ENCODE assay signal across 8 cellular contexts in the genomic region with DNA sequence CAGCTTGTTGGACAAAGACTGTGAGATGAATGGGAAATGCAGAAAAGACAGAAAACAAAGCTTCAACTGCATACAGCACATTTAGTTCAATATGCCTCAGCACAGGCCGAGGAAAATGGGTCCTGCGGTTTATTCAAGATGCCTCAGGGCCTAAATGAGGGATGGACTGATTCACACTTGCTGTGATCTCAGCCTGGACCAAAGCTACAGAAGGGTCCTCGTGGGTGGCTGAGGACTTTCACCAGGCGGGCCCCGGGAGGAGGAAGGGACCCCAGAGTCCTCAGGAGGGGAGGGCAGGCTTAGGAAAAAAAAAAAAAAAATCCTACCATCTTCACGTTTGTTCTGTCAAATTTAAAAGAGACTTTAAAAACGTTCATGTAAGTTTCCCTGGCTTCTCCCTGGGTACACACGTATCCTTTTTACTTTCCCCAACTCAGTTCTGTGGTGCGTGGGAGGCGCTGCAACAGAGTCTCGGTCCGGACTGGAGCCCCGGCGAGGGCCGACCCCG. TPM values are rescaled to one million over a fixed set of nuclear protein-coding genes. Genes with fewer than 3 reads are reported as not detected.
DNase-seq lines count a peak whose midpoint lies in the region; ATAC-seq and TF ChIP-seq lines count a peak whose summit lies in the region.

No MANE protein-coding gene starts in this region.

- TF ChIP-seq POLR2A in heart left ventricle (IDR thresholded peaks at IDR 0.05) (no peak), GM18505 (IDR thresholded peaks at IDR 0.05; ENCODE audit: borderline replicate concordance, extremely low read depth, insufficient read depth, insufficient read length) (no peak)

- H3K27me3 ChIP-seq in heart left ventricle = no peaks in the 10 kb centered on the region

- H3K9me3 ChIP-seq in heart left ventricle = no peaks in the 10 kb centered on the region

- intact Hi-C loops in activated T-helper 2 cell treated with anti-CD3 and anti-CD28 coated beads, Interferon-gamma antibody, Interleukin-2, Interleukin-4, amounts not matched to agents 10 μg/mL and 5 μg/mL and 100 μg/mL, durations not matched to agents 14 hours and 24 hours and 36 hours (cut with micrococcal nuclease) = loop anchor here (1.0 to 10.0 kb wide), 6 partner anchors 12 to 363 kb away; partner anchors contain the start of genes ZNF425 and ZNF746
- intact Hi-C loops in heart left ventricle (cut with DNase I) (loop anchor here in 6 of 10 donors (1.0 to 10.0 kb wide), 6 partner anchors 21 to 363 kb away; partner anchors contain the start of gene ZNF746 (in 1 of the 6)), sciatic nerve (cut with DNase I) (no loop called here)

- H3K4me1 Mint-ChIP-seq in activated CD4-positive, alpha-beta T cell treated with anti-CD3 and anti-CD28 coated beads, Interleukin-2, amount 10 ng/mL, durations not matched to agents 7 days and 5 days = peaks cover 33% of the 10 kb centered on the region
- peaks cover 27% of the 10 kb centered on the region for H3K4me1 Mint-ChIP-seq in activated T-helper 2 cell treated with anti-CD3 and anti-CD28 coated beads, Interferon-gamma antibody, Interleukin-2, Interleukin-4, amounts not matched to agents 10 μg/mL and 5 μg/mL and 100 μg/mL, durations not matched to agents 14 hours and 24 hours and 36 hours (ENCODE audit: low read depth)

- no peak for TF ChIP-seq CTCF in heart left ventricle (IDR thresholded peaks at IDR 0.05)

- CTCF ChIA-PET in activated CD4-positive, alpha-beta T cell treated with anti-CD3 and anti-CD28 coated beads, Interleukin-2, amount 10 ng/mL, durations not matched to agents 7 days and 5 days (lab: Charles Lee) = interaction anchor here (0.6 to 2.7 kb wide), 40 partner anchors 10 to 481 kb away, joined by 3 to 47 read pairs (median 4); partner anchors contain the start of gene ZNF282

- ATAC-seq in heart left ventricle (peak in 3 of 4 donors; percentile 3 to 14 (median 13)), sciatic nerve (peak; percentile 24), GM18505 (IDR thresholded peaks at IDR 0.05; ENCODE audit: unreplicated experiment) (no peak), GM19452 (IDR thresholded peaks at IDR 0.05; ENCODE audit: unreplicated experiment) (no peak)

- WGBS in heart left ventricle, 4 donors = 9 to 13% (median 10%) methylated on average over 13 to 16 of the region's 16 CpGs

- no peaks in the 10 kb centered on the region for H3K9me3 Mint-ChIP-seq in activated CD4-positive, alpha-beta T cell treated with anti-CD3 and anti-CD28 coated beads, Interleukin-2, amount 10 ng/mL, durations not matched to agents 7 days and 5 days
- no peaks in the 10 kb centered on the region for H3K9me3 Mint-ChIP-seq in activated T-helper 2 cell treated with anti-CD3 and anti-CD28 coated beads, Interferon-gamma antibody, Interleukin-2, Interleukin-4, amounts not matched to agents 10 μg/mL and 5 μg/mL and 100 μg/mL, durations not matched to agents 14 hours and 24 hours and 36 hours

- no peaks in the 10 kb centered on the region for H3K27me3 Mint-ChIP-seq in activated CD4-positive, alpha-beta T cell treated with anti-CD3 and anti-CD28 coated beads, Interleukin-2, amount 10 ng/mL, durations not matched to agents 7 days and 5 days
- H3K27me3 Mint-ChIP-seq in activated T-helper 2 cell treated with anti-CD3 and anti-CD28 coated beads, Interferon-gamma antibody, Interleukin-2, Interleukin-4, amounts not matched to agents 10 μg/mL and 5 μg/mL and 100 μg/mL, durations not matched to agents 14 hours and 24 hours and 36 hours (ENCODE audit: low read depth) = no peaks in the 10 kb centered on the region

- peaks cover 10% of the 10 kb centered on the region for H3K36me3 Mint-ChIP-seq in activated CD4-positive, alpha-beta T cell treated with anti-CD3 and anti-CD28 coated beads, Interleukin-2, amount 10 ng/mL, durations not matched to agents 7 days and 5 days (ENCODE audit: low read depth)
- peaks cover 27% of the 10 kb centered on the region for H3K36me3 Mint-ChIP-seq in activated T-helper 2 cell treated with anti-CD3 and anti-CD28 coated beads, Interferon-gamma antibody, Interleukin-2, Interleukin-4, amounts not matched to agents 10 μg/mL and 5 μg/mL and 100 μg/mL, durations not matched to agents 14 hours and 24 hours and 36 hours (ENCODE audit: low read depth)

- peak overlapping the region; percentile 41 to 93 (median 64) for H3K4me3 ChIP-seq in heart left ventricle

- H3K4me1 ChIP-seq in heart left ventricle = peaks cover 0 to 28% (median 15%) of the 10 kb centered on the region in 12 donors

- H3K27ac Mint-ChIP-seq in activated CD4-positive, alpha-beta T cell treated with anti-CD3 and anti-CD28 coated beads, Interleukin-2, amount 10 ng/mL, durations not matched to agents 7 days and 5 days = peak overlapping the region; percentile 90
- H3K27ac Mint-ChIP-seq in activated T-helper 2 cell treated with anti-CD3 and anti-CD28 coated beads, Interferon-gamma antibody, Interleukin-2, Interleukin-4, amounts not matched to agents 10 μg/mL and 5 μg/mL and 100 μg/mL, durations not matched to agents 14 hours and 24 hours and 36 hours = peak overlapping the region; percentile 93

- POLR2A ChIA-PET in activated CD4-positive, alpha-beta T cell treated with anti-CD3 and anti-CD28 coated beads, Interleukin-2, amount 10 ng/mL, durations not matched to agents 7 days and 5 days (lab: Charles Lee) = interaction anchor here (0.6 to 1.5 kb wide), 3 partner anchors 24 to 364 kb away, joined by 3 to 4 read pairs (median 3); partner anchors contain the start of gene ZNF398

- H3K36me3 ChIP-seq in heart left ventricle = peaks cover 0 to 22% (median 12%) of the 10 kb centered on the region in 9 donors

- DNase-seq in activated CD4-positive, alpha-beta T cell treated with anti-CD3 and anti-CD28 coated beads, Interleukin-2, amount 10 ng/mL, durations not matched to agents 7 days and 5 days = peak; percentile 20
- no peak for DNase-seq in activated CD4-positive, alpha-beta T cell treated with anti-CD3 and anti-CD28 coated beads for 1 hour
- peak; percentile 31 for DNase-seq in HK-2 (ENCODE audit: unreplicated experiment)
- DNase-seq in activated T-helper 2 cell treated with anti-CD3 and anti-CD28 coated beads, Interferon-gamma antibody, Interleukin-2, Interleukin-4, amounts not matched to agents 10 μg/mL and 5 μg/mL and 100 μg/mL, durations not matched to agents 14 hours and 24 hours and 36 hours (ENCODE audit: low spot score) = no peak
- DNase-seq in heart left ventricle = no peak
- DNase-seq in sciatic nerve (ENCODE audit: low spot score) = peak; percentile 52

- H3K27ac ChIP-seq in heart left ventricle = peak overlapping the region; percentile 77 to 94 (median 90)

- H3K4me3 Mint-ChIP-seq in activated CD4-positive, alpha-beta T cell treated with anti-CD3 and anti-CD28 coated beads, Interleukin-2, amount 10 ng/mL, durations not matched to agents 7 days and 5 days = peak overlapping the region; percentile 78
- peak overlapping the region; percentile 82 for H3K4me3 Mint-ChIP-seq in activated T-helper 2 cell treated with anti-CD3 and anti-CD28 coated beads, Interferon-gamma antibody, Interleukin-2, Interleukin-4, amounts not matched to agents 10 μg/mL and 5 μg/mL and 100 μg/mL, durations not matched to agents 14 hours and 24 hours and 36 hours (ENCODE audit: low read depth)

RNA-seq across cellular contexts. Expression of gene ZNF783, which starts 0.6 kb away (rescaled TPM):
- total RNA-seq in activated CD4-positive, alpha-beta T cell treated with anti-CD3 and anti-CD28 coated beads, Interleukin-2, amount 10 ng/mL, durations not matched to agents 7 days and 5 days = 10 to 100 TPM; 19.0 to 21.7 TPM
- 25.0 and 26.8 TPM in 2 replicates for total RNA-seq in activated T-helper 2 cell treated with anti-CD3 and anti-CD28 coated beads, Interferon-gamma antibody, Interleukin-2, Interleukin-4, amounts not matched to agents 10 μg/mL and 5 μg/mL and 100 μg/mL, durations not matched to agents 14 hours and 24 hours and 36 hours
- total RNA-seq in heart left ventricle (1 to 10 TPM; 2.8 to 9.0 (median 3.4) TPM), sciatic nerve (32.1 TPM)
- polyA plus RNA-seq in heart left ventricle = 1 to 10 TPM; 3.0 to 3.3 TPM

RNA-seq across cellular contexts. Expression of gene ZNF212, which starts 21.9 kb away (rescaled TPM):
- 10 to 100 TPM; 11.1 to 15.9 TPM for total RNA-seq in activated CD4-positive, alpha-beta T cell treated with anti-CD3 and anti-CD28 coated beads, Interleukin-2, amount 10 ng/mL, durations not matched to agents 7 days and 5 days
- 18.4 and 20.1 TPM in 2 replicates for total RNA-seq in activated T-helper 2 cell treated with anti-CD3 and anti-CD28 coated beads, Interferon-gamma antibody, Interleukin-2, Interleukin-4, amounts not matched to agents 10 μg/mL and 5 μg/mL and 100 μg/mL, durations not matched to agents 14 hours and 24 hours and 36 hours
- total RNA-seq in heart left ventricle = 1 to 10 TPM; 3.4 to 6.3 (median 4.3) TPM
- polyA plus RNA-seq in heart left ventricle = 1 to 10 TPM; 3.9 to 4.9 TPM
- total RNA-seq in sciatic nerve = 13.2 TPM

Comparison
In these comparisons a context has a peak if more than half of its experiments do, and no peak if none do; other contexts are left out.
1. DNase-seq: peak in activated CD4-positive, alpha-beta T cell treated with anti-CD3 and anti-CD28 coated beads, Interleukin-2, amount 10 ng/mL, durations not matched to agents 7 days and 5 days (single experiment), HK-2 (single experiment) and sciatic nerve (single experiment); none in activated CD4-positive, alpha-beta T cell treated with anti-CD3 and anti-CD28 coated beads for 1 hour (single experiment), activated T-helper 2 cell treated with anti-CD3 and anti-CD28 coated beads, Interferon-gamma antibody, Interleukin-2, Interleukin-4, amounts not matched to agents 10 μg/mL and 5 μg/mL and 100 μg/mL, durations not matched to agents 14 hours and 24 hours and 36 hours (single experiment) and heart left ventricle (0 of 5).
2. ATAC-seq: peak in heart left ventricle (3 of 4) and sciatic nerve (single experiment); none in GM18505 (single experiment) and GM19452 (single experiment).